15 cellular contexts compared by ENCODE assay signal in the genomic region with DNA sequence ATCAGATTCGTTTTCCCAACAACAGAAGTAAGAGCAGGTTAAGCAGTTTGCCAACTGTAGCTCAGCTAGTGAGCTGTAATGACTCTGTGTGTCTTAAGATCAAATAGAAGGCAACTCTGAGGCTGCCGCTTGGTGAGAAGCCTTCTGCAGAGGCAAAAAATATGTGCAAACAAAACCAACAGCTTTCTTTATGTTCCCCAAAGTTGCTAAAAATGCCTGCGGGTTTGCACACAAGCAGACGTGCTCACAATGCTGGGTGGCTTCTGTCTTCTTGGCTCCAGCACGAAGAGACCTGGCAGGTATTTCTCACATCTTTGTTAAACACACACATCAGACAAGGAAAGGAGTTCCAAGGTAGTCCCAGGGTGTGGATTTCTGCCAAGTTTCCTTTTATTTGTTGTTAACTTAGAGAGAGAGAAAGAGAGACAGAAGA.
DNase-seq lines count a peak whose midpoint lies in the region; ATAC-seq and TF ChIP-seq lines count a peak whose summit lies in the region.
"Had no signal": no experiment of that assay in that cellular context is flagged by ENCODE, and none has a peak within 500 bp of the region (broad histone marks: within the 10 kb centered on the region; RNA-seq: fewer than 3 reads in every experiment).

No MANE protein-coding gene starts in this region.

- no peaks in the 10 kb centered on the region for H3K27me3 ChIP-seq in spleen (replicated peaks in 1 of 7)

- WGBS in spleen, 5 donors = 58 to 71% (median 62%) methylated on average over 5 of the region's 5 CpGs

- ATAC-seq in esophagus mucosa (peak; percentile 85), sciatic nerve (no peak)

- CTCF ChIA-PET in activated CD4-positive, alpha-beta T cell treated with anti-CD3 and anti-CD28 coated beads, Interleukin-2, amount 10 ng/mL, durations not matched to agents 7 days and 5 days (lab: Charles Lee) = interaction anchor here (1.1 to 1.7 kb wide), 4 partner anchors 16 to 139 kb away, joined by 3 to 6 read pairs (median 4); no protein-coding TSS in a partner anchor

- POLR2A ChIA-PET in activated CD4-positive, alpha-beta T cell treated with anti-CD3 and anti-CD28 coated beads, Interleukin-2, amount 10 ng/mL, durations not matched to agents 7 days and 5 days (lab: Charles Lee) = interaction anchor here (0.8 kb wide), 1 partner anchor 208 kb away, joined by 3 read pairs; no protein-coding TSS in a partner anchor

- H3K27me3 Mint-ChIP-seq in activated CD4-positive, alpha-beta T cell treated with anti-CD3 and anti-CD28 coated beads, Interleukin-2, amount 10 ng/mL, durations not matched to agents 7 days and 5 days = no peaks in the 10 kb centered on the region
- no peaks in the 10 kb centered on the region for H3K27me3 Mint-ChIP-seq in T-helper 1 cell treated with Interleukin-12 subunit alpha and Interleukin-12 subunit beta and Interleukin-4 antibody, amounts not matched to agents 30 μg/mL and 1 μg/mL, for 36 hours (ENCODE audit: low read depth)

- H3K9me3 ChIP-seq in spleen = peaks cover 0 to 3% (median 0%) of the 10 kb centered on the region in 8 donors
- H3K9me3 ChIP-seq: thoracic aorta had no signal

- H3K9me3 Mint-ChIP-seq in activated CD4-positive, alpha-beta T cell treated with anti-CD3 and anti-CD28 coated beads, Interleukin-2, amount 10 ng/mL, durations not matched to agents 7 days and 5 days = peaks cover 6% of the 10 kb centered on the region
- H3K9me3 Mint-ChIP-seq in T-helper 1 cell treated with Interleukin-12 subunit alpha and Interleukin-12 subunit beta and Interleukin-4 antibody, amounts not matched to agents 30 μg/mL and 1 μg/mL, for 36 hours = peaks cover 13% of the 10 kb centered on the region

- peaks cover 11% of the 10 kb centered on the region for H3K36me3 Mint-ChIP-seq in activated CD4-positive, alpha-beta T cell treated with anti-CD3 and anti-CD28 coated beads, Interleukin-2, amount 10 ng/mL, durations not matched to agents 7 days and 5 days (ENCODE audit: low read depth)
- peaks cover 19% of the 10 kb centered on the region for H3K36me3 Mint-ChIP-seq in T-helper 1 cell treated with Interleukin-12 subunit alpha and Interleukin-12 subunit beta and Interleukin-4 antibody, amounts not matched to agents 30 μg/mL and 1 μg/mL, for 36 hours (ENCODE audit: low read depth)

- H3K4me3 Mint-ChIP-seq in activated CD4-positive, alpha-beta T cell treated with anti-CD3 and anti-CD28 coated beads, Interleukin-2, amount 10 ng/mL, durations not matched to agents 7 days and 5 days = no peak overlapping the region
- peak overlapping the region; percentile 45 for H3K4me3 Mint-ChIP-seq in T-helper 1 cell treated with Interleukin-12 subunit alpha and Interleukin-12 subunit beta and Interleukin-4 antibody, amounts not matched to agents 30 μg/mL and 1 μg/mL, for 36 hours

- H3K27ac Mint-ChIP-seq in activated CD4-positive, alpha-beta T cell treated with anti-CD3 and anti-CD28 coated beads, Interleukin-2, amount 10 ng/mL, durations not matched to agents 7 days and 5 days = peak overlapping the region; percentile 80
- H3K27ac Mint-ChIP-seq in T-helper 1 cell treated with Interleukin-12 subunit alpha and Interleukin-12 subunit beta and Interleukin-4 antibody, amounts not matched to agents 30 μg/mL and 1 μg/mL, for 36 hours = peak overlapping the region; percentile 78

- no peak for TF ChIP-seq POLR2A in spleen (IDR thresholded peaks at IDR 0.05)

- peaks cover 9 to 42% (median 32%) of the 10 kb centered on the region in 6 donors for H3K4me1 ChIP-seq in spleen

- peak; percentile 44 for DNase-seq in activated CD4-positive, alpha-beta T cell treated with anti-CD3 and anti-CD28 coated beads, Interleukin-2, amount 10 ng/mL, durations not matched to agents 7 days and 5 days
- no peak for DNase-seq in activated CD4-positive, alpha-beta T cell treated with anti-CD3 and anti-CD28 coated beads, Interleukin-2, amount 50 U/mL, for 1 hour
- no peak for DNase-seq in spleen
- DNase-seq in sciatic nerve (ENCODE audit: low spot score) = no peak
- DNase-seq in EL = no peak
- no peak for DNase-seq in DMS79 treated with DMSO at 0.1 percent for 48 hours (lab: John Stamatoyannopoulos, UW)
- DNase-seq: activated CD4-positive, alpha-beta T cell treated with anti-CD3 and anti-CD28 coated beads for 1 hour; activated effector memory CD4-positive, alpha-beta T cell treated with anti-CD3 and anti-CD28 coated beads, Interleukin-2, amount 50 U/mL, for 16 hours; DMS53; head of caudate nucleus; NCI-H2227 treated with DMSO at 0.1 percent for 48 hours had no signal

- peak overlapping the region in 7 of 8 donors; percentile 22 to 84 (median 57) for H3K27ac ChIP-seq in spleen
- H3K27ac ChIP-seq: thoracic aorta had no signal

- peaks cover 60% of the 10 kb centered on the region for H3K4me1 Mint-ChIP-seq in activated CD4-positive, alpha-beta T cell treated with anti-CD3 and anti-CD28 coated beads, Interleukin-2, amount 10 ng/mL, durations not matched to agents 7 days and 5 days
- H3K4me1 Mint-ChIP-seq in T-helper 1 cell treated with Interleukin-12 subunit alpha and Interleukin-12 subunit beta and Interleukin-4 antibody, amounts not matched to agents 30 μg/mL and 1 μg/mL, for 36 hours (ENCODE audit: low read depth) = peaks cover 65% of the 10 kb centered on the region

- TF ChIP-seq CTCF in spleen (IDR thresholded peaks at IDR 0.05 in 8 of 11, conservative IDR thresholded peaks at IDR 0.05 in 3 of 11) = no peak

- intact Hi-C loops in spleen (cut with DNase I; ENCODE audit: low total_unique reads) (no loop called here), sciatic nerve (cut with DNase I) (no loop called here)

- H3K4me3 ChIP-seq in spleen = no peak overlapping the region
- H3K4me3 ChIP-seq: smooth muscle cell, thoracic aorta had no signal

- no peaks in the 10 kb centered on the region for H3K36me3 ChIP-seq in spleen
- H3K36me3 ChIP-seq: thoracic aorta had no signal
